In genomic region chr20:50038169-50038568, GRCh38 we compare ENCODE assay signal across 21 cellular contexts. TPM values are rescaled to one million over a fixed set of nuclear protein-coding genes. Genes with fewer than 3 reads are reported as not detected.
A peak's percentile ranks its signal among the peaks of the same experiment; 100 is the strongest.
DNase-seq lines count a peak whose midpoint lies in the region; ATAC-seq, FAIRE-seq and TF ChIP-seq lines count a peak whose summit lies in the region.
"Had no signal": no experiment of that assay in that cellular context is flagged by ENCODE, and none has a peak within 500 bp of the region (broad histone marks: within the 10 kb centered on the region; RNA-seq: fewer than 3 reads in every experiment).

No MANE protein-coding gene starts in this region.

- no peak for TF ChIP-seq CTCF in Calu3 (IDR thresholded peaks at IDR 0.05; ENCODE audit: unreplicated experiment)
- no peak for TF ChIP-seq CTCF in K562 (IDR thresholded peaks at IDR 0.05 in 2 of 3, conservative IDR thresholded peaks at IDR 0.05 in 1 of 3; ENCODE audit: insufficient read depth in 2 of 3, low read depth in 1 of 3, low read length in 3 of 3)
- no peak for TF ChIP-seq CTCF in mesothelial cell of epicardium (IDR thresholded peaks at IDR 0.05; ENCODE audit: unreplicated experiment)
- TF ChIP-seq CTCF in foreskin fibroblast (IDR thresholded peaks at IDR 0.05; ENCODE audit: low read depth, low read length): no peak

- H3K4me1 Mint-ChIP-seq in Calu3 (ENCODE audit: low read depth, unreplicated experiment) (peaks cover 48% of the 10 kb centered on the region), mesothelial cell of epicardium (peaks cover 9% of the 10 kb centered on the region)

- H3K27ac Mint-ChIP-seq in Calu3 (ENCODE audit: unreplicated experiment) (peak overlapping the region; percentile 19), mesothelial cell of epicardium (peak overlapping the region; percentile 30)
- H3K27ac Mint-ChIP-seq: CD8-positive, alpha-beta T cell; GM23338; IgD-negative memory B cell had no signal

- peak overlapping the region; percentile 44 for H2BK5ac ChIP-seq in trophoblast cell (ENCODE audit: low read depth, low read length, poor library complexity)

- no peak overlapping the region for H4K12ac ChIP-seq in trophoblast cell (ENCODE audit: low read depth, low read length)

- intact Hi-C loops in Calu3 (cut with micrococcal nuclease; ENCODE audit: unreplicated experiment): no loop called here
- intact Hi-C loops in K562 (cut with micrococcal nuclease): no loop called here

- no peak for FAIRE-seq in K562 (lab: Jason Lieb, UNC)
- FAIRE-seq: A549, GM18507 had no signal

- H3K79me2 ChIP-seq in K562 (ENCODE audit: control insufficient read depth, insufficient read depth, low read length) (no peaks in the 10 kb centered on the region), trophoblast cell (ENCODE audit: control insufficient read depth, insufficient read depth, low read length, poor library complexity) (peaks cover 9% of the 10 kb centered on the region)

- H3K9me1 ChIP-seq in K562 (ENCODE audit: control insufficient read depth, insufficient read depth, low read length): no peaks in the 10 kb centered on the region

- no peaks in the 10 kb centered on the region for H4K20me1 ChIP-seq in K562 (replicated peaks; ENCODE audit: control insufficient read depth, insufficient read depth, low read length)

- in situ Hi-C loops in K562 (cut with MboI): no loop called here

- H3K27me3 Mint-ChIP-seq in Calu3 (ENCODE audit: unreplicated experiment): peaks cover 13% of the 10 kb centered on the region
- no peaks in the 10 kb centered on the region for H3K27me3 Mint-ChIP-seq in mesothelial cell of epicardium (ENCODE audit: low read depth)
- H3K27me3 Mint-ChIP-seq: IgD-negative memory B cell had no signal

- H3K9me3 ChIP-seq in K562 (replicated peaks; ENCODE audit: control insufficient read depth, insufficient read depth, low read depth, low read length) (no peaks in the 10 kb centered on the region), trophoblast cell (ENCODE audit: insufficient read depth, low read depth, low read length) (no peaks in the 10 kb centered on the region)
- H3K9me3 ChIP-seq: A549 had no signal

- H3K4me3 Mint-ChIP-seq in Calu3 (ENCODE audit: low read depth, unreplicated experiment): no peak overlapping the region
- H3K4me3 Mint-ChIP-seq in mesothelial cell of epicardium: no peak overlapping the region
- H3K4me3 Mint-ChIP-seq: CD8-positive, alpha-beta T cell; GM23338; IgD-negative memory B cell had no signal

- H4K91ac ChIP-seq in trophoblast cell (ENCODE audit: low read depth, low read length): peak overlapping the region; percentile 47

- H3K27me3 ChIP-seq in K562 (ENCODE audit: control insufficient read depth in 2 of 2, insufficient read depth in 2 of 2, low read length in 2 of 2) (no peaks in the 10 kb centered on the region), trophoblast cell (ENCODE audit: insufficient read depth, low read length) (no peaks in the 10 kb centered on the region)

- BruUV-seq in Calu3 (replicated peaks; lab: Mats Ljungman, UMichigan): no TSS peak
- no TSS peak for BruUV-seq in K562 (replicated peaks; lab: Mats Ljungman, UMichigan)

- no peak for DNase-seq in Calu3
- DNase-seq in K562 (ENCODE audit: extremely low read depth in 1 of 4, low spot score in 3 of 4): no peak
- DNase-seq in mesothelial cell of epicardium (ENCODE audit: low spot score in 2 of 2, unreplicated experiment in 2 of 2): no peak
- DNase-seq in trophoblast cell: no peak
- no peak for DNase-seq in occipital lobe (lab: John Stamatoyannopoulos, UW)
- DNase-seq in foreskin fibroblast: no peak
- DNase-seq: AML-193; CD8-positive, alpha-beta T cell; DND-41; HCEC 1CT; NCI-H1048; NCI-H1694; NCI-H2029 treated with DMSO at 0.1 percent for 48 hours; NCI-H2227 treated with DMSO at 0.1 percent for 48 hours; Right ventricle myocardium superior had no signal

- H3K36me3 ChIP-seq in K562 (ENCODE audit: control insufficient read depth, insufficient read depth, low read length) (no peaks in the 10 kb centered on the region), trophoblast cell (ENCODE audit: control insufficient read depth in 1 of 2, insufficient read depth in 2 of 2, low read length in 2 of 2) (no peaks in the 10 kb centered on the region)

- TF ChIP-seq EP300 in K562 (IDR thresholded peaks at IDR 0.05; ENCODE audit: low read length): no peak

- 0 out of 2 replicates have a peak overlapping the region, but pooled peaks have one; percentile 52 for H2AFZ ChIP-seq in K562 (ENCODE audit: low read depth, low read length)
- H2AFZ ChIP-seq in trophoblast cell (ENCODE audit: insufficient read depth, low read length, poor library complexity): no peak overlapping the region
- H2AFZ ChIP-seq: GM23338 had no signal

- H3K9ac ChIP-seq in K562 (ENCODE audit: insufficient read depth in 1 of 2, low read depth in 2 of 2, low read length in 2 of 2) (peak overlapping the region in 1 of 2 experiments; percentile 43; a peak in 1 of 4 replicates), trophoblast cell (ENCODE audit: low read length) (no peak overlapping the region)

- no peak for TF ChIP-seq POLR2A in K562 (conservative IDR thresholded peaks at IDR 0.05)

- peaks cover 6% of the 10 kb centered on the region for H3K36me3 Mint-ChIP-seq in Calu3 (ENCODE audit: insufficient read depth, unreplicated experiment)
- H3K36me3 Mint-ChIP-seq in mesothelial cell of epicardium: no peaks in the 10 kb centered on the region
- H3K36me3 Mint-ChIP-seq: CD8-positive, alpha-beta T cell; IgD-negative memory B cell had no signal

- POLR2A ChIA-PET in K562 (lab: Yijun Ruan, JAX): interaction anchor here (0.6 to 2.6 kb wide), 5 partner anchors 9 to 554 kb away, joined by 3 to 11 read pairs (median 3); no protein-coding TSS in a partner anchor

- H3K14ac ChIP-seq in trophoblast cell (ENCODE audit: low read length): peak overlapping the region; percentile 67

- no peak for TF ChIP-seq RAD21 in K562 (CRISPR knock-in tag; conservative IDR thresholded peaks at IDR 0.05 in 1 of 2, IDR thresholded peaks at IDR 0.05 in 1 of 2)

- H3K4me3 ChIP-seq in K562 (no peak overlapping the region), trophoblast cell (ENCODE audit: low read depth, low read length) (no peak overlapping the region), foreskin fibroblast (ENCODE audit: low read depth in 1 of 2, low read length in 2 of 2) (no peak overlapping the region)
- H3K4me3 ChIP-seq: A549, GM23338 had no signal

- H2BK120ac ChIP-seq in trophoblast cell (ENCODE audit: insufficient read depth, low read length, poor library complexity): peak overlapping the region; percentile 12

- 50% methylated on average over 6 of the region's 6 CpGs for WGBS in K562 (ENCODE audit: insufficient coverage, low coverage, missing lambda C conversion rate)
- no CpG with 5 or more reads among the region's 6 CpGs for WGBS in trophoblast cell (ENCODE audit: extremely low coverage, insufficient coverage, insufficient read length)

- no peak overlapping the region for H3K4ac ChIP-seq in trophoblast cell (ENCODE audit: low read depth, low read length)

- peaks cover 68% of the 10 kb centered on the region for H3K79me1 ChIP-seq in trophoblast cell (ENCODE audit: low read length)

- H3K27ac ChIP-seq in K562 (ENCODE audit: extremely low read depth, low read depth, low read length) (no peak overlapping the region), trophoblast cell (ENCODE audit: low read depth, low read length) (no peak overlapping the region)
- H3K27ac ChIP-seq: C4-2B had no signal

- peak overlapping the region; percentile 70 for H2AK5ac ChIP-seq in trophoblast cell (ENCODE audit: low read length)

- no peak overlapping the region for H3K4me2 ChIP-seq in K562 (ENCODE audit: insufficient read depth, low read length)
- H3K4me2 ChIP-seq in trophoblast cell (ENCODE audit: low read length): no peak overlapping the region
- H3K4me2 ChIP-seq: A549, GM23338 had no signal

- peak overlapping the region; percentile 97 for H2BK12ac ChIP-seq in trophoblast cell (ENCODE audit: low read length)

- CTCF ChIA-PET in Calu3 (lab: Charles Lee): interaction anchor here (0.5 to 1.1 kb wide), 6 partner anchors 10 to 332 kb away, joined by 3 to 5 read pairs (median 3); no protein-coding TSS in a partner anchor
- CTCF ChIA-PET in K562 (lab: Yijun Ruan, JAX; ENCODE audit: low intra/inter-chr PET ratio): no interaction called here

- ATAC-seq in K562 (no peak), HG03025 (IDR thresholded peaks at IDR 0.05; ENCODE audit: low FRiP score, unreplicated experiment) (no peak)
- ATAC-seq: A549; CD8-positive, alpha-beta T cell had no signal

- H3K4me1 ChIP-seq in K562 (replicated peaks in 1 of 2; ENCODE audit: control insufficient read depth in 2 of 2, insufficient read depth in 2 of 2, low read length in 2 of 2) (peaks cover 9 to 24% of the 10 kb centered on the region in 2 experiments; a peak in 4 of 5 replicates), trophoblast cell (ENCODE audit: control insufficient read depth in 1 of 2, insufficient read depth in 2 of 2, low read length in 2 of 2) (peaks cover 45 to 52% of the 10 kb centered on the region in 2 experiments)

- peak overlapping the region; percentile 64 for H4K8ac ChIP-seq in trophoblast cell (ENCODE audit: low read depth, low read length)

- H3K18ac ChIP-seq in trophoblast cell (ENCODE audit: low read length): peak overlapping the region; percentile 38

- H3K23ac ChIP-seq in trophoblast cell (ENCODE audit: low read length): no peak overlapping the region

- H3K9me3 Mint-ChIP-seq in Calu3 (ENCODE audit: low read depth, unreplicated experiment): no peaks in the 10 kb centered on the region
- no peaks in the 10 kb centered on the region for H3K9me3 Mint-ChIP-seq in mesothelial cell of epicardium
- H3K9me3 Mint-ChIP-seq: CD8-positive, alpha-beta T cell; GM23338; IgD-negative memory B cell had no signal

RNA-seq across cellular contexts. Expression of gene SNAI1, which starts 55.4 kb away (rescaled TPM):
- total RNA-seq in Calu3 (2022): 0.81 and 0.90 TPM in 2 replicates
- 4.4 and 12.8 TPM in 2 replicates for total RNA-seq in K562 (2011; cell fraction: chromatin; rRNA removed; ENCODE audit: low replicate concordance)
- total RNA-seq in K562 (2011; cell fraction: nucleolus; rRNA removed): 12.4 and 15.3 TPM in 2 replicates
- total RNA-seq in K562 (2011; cell fraction: nucleoplasm; rRNA removed): 9.8 and 10.2 TPM in 2 replicates
- total RNA-seq in K562 (2014; rRNA removed): 1.7 and 7.3 TPM in 2 replicates
- total RNA-seq in K562 (2014; rRNA removed; fragmentation: Illumina TruSeq; extraction: Trizol): 1.1 and 2.0 TPM in 2 replicates
- 2.4 TPM in 2 replicates for total RNA-seq in K562 (2015; rRNA removed; fragmentation: Illumina TruSeq; extraction: Trizol)
- 10.7 and 13.4 TPM in 2 replicates for total RNA-seq in K562 (2021)
- 1.6 and 7.1 TPM in 2 replicates for polyA plus RNA-seq in K562 (2011; rRNA removed)
- polyA plus RNA-seq in K562 (2011; cell fraction: cytosol; rRNA removed): 2.3 and 3.2 TPM in 2 replicates
- 10.9 and 15.0 TPM in 2 replicates for polyA plus RNA-seq in K562 (2011; cell fraction: nucleus; rRNA removed)
- 9.7 and 21.7 TPM in 2 replicates for polyA plus RNA-seq in K562 (2012)
- 11.6 and 12.3 TPM in 2 replicates for polyA plus RNA-seq in K562 (2014; fragmentation: Illumina TruSeq; extraction: Trizol)
- under 1 TPM; 0.32 to 0.80 TPM for polyA plus RNA-seq in K562 (2014; fragmentation: Nextera tagmentation; extraction: Ambion mirVana)
- 3.1 and 6.4 TPM in 2 replicates for polyA plus RNA-seq in K562 (2014; rRNA removed)
- polyA minus RNA-seq in K562 (2011; rRNA and poly(A)+ RNA removed): 1.2 and 1.4 TPM in 2 replicates
- polyA minus RNA-seq in K562 (2011; cell fraction: cytosol; rRNA and poly(A)+ RNA removed): 3.7 and 4.9 TPM in 2 replicates
- 6.7 and 14.1 TPM in 2 replicates for polyA minus RNA-seq in K562 (2011; cell fraction: nucleus; rRNA and poly(A)+ RNA removed)
- total RNA-seq in mesothelial cell of epicardium: 8.5 to 9.7 TPM (median 8.9 TPM) in 3 replicates
- polyA plus RNA-seq in trophoblast cell (2013): 74.2 and 76.9 TPM in 2 replicates
- total RNA-seq in occipital lobe: not detected
